In genomic region chr7:51366930-51367613, GRCh38 we compare ENCODE assay signal across 8 cellular contexts. TPM values are rescaled to one million over a fixed set of nuclear protein-coding genes. Genes with fewer than 3 reads are reported as not detected.
A peak's percentile ranks its signal among the peaks of the same experiment; 100 is the strongest.
DNase-seq lines count a peak whose midpoint lies in the region; ATAC-seq, FAIRE-seq and TF ChIP-seq lines count a peak whose summit lies in the region.

No MANE protein-coding gene starts in this region.

- no peaks in the 10 kb centered on the region for H3K4me1 ChIP-seq in IMR-90 (ENCODE audit: control insufficient read depth, insufficient read depth, low read length)
- peaks cover 7% of the 10 kb centered on the region for H3K4me1 ChIP-seq in PC-9 (replicated peaks; ENCODE audit: insufficient read depth)

- H3K27ac Mint-ChIP-seq in mesothelial cell of epicardium: no peak overlapping the region
- no peak overlapping the region for H3K27ac Mint-ChIP-seq in activated T-helper 2 cell treated with anti-CD3 and anti-CD28 coated beads, Interferon-gamma antibody, Interleukin-2, Interleukin-4, amounts not matched to agents 10 μg/mL and 5 μg/mL and 100 μg/mL, durations not matched to agents 14 hours and 24 hours and 36 hours

- intact Hi-C loops in IMR-90 (cut with micrococcal nuclease) (loop anchor here (5.0 kb wide), 1 partner anchor 1225 kb away; no protein-coding TSS in a partner anchor), PC-9 (cut with micrococcal nuclease; ENCODE audit: unreplicated experiment) (loop anchor here (1.0 to 10.0 kb wide), 5 partner anchors 27 to 902 kb away; no protein-coding TSS in a partner anchor)
- intact Hi-C loops in activated T-helper 2 cell treated with anti-CD3 and anti-CD28 coated beads, Interferon-gamma antibody, Interleukin-2, Interleukin-4, amounts not matched to agents 10 μg/mL and 5 μg/mL and 100 μg/mL, durations not matched to agents 14 hours and 24 hours and 36 hours (cut with micrococcal nuclease): loop anchor here (1.0 kb wide), 1 partner anchor 205 kb away; no protein-coding TSS in a partner anchor

- no peaks in the 10 kb centered on the region for H3K79me2 ChIP-seq in PC-9 (ENCODE audit: low read depth)

- H3K4me3 Mint-ChIP-seq in mesothelial cell of epicardium: no peak overlapping the region
- no peak overlapping the region for H3K4me3 Mint-ChIP-seq in activated T-helper 2 cell treated with anti-CD3 and anti-CD28 coated beads, Interferon-gamma antibody, Interleukin-2, Interleukin-4, amounts not matched to agents 10 μg/mL and 5 μg/mL and 100 μg/mL, durations not matched to agents 14 hours and 24 hours and 36 hours (ENCODE audit: low read depth)

- ATAC-seq in GM18909 (IDR thresholded peaks at IDR 0.05; ENCODE audit: poor library complexity, unreplicated experiment) (peak; percentile 79), IMR-90 (ENCODE audit: low read depth) (peak; percentile 89), GM21529 (IDR thresholded peaks at IDR 0.05; ENCODE audit: unreplicated experiment) (no peak)

- H4K5ac ChIP-seq in IMR-90 (ENCODE audit: low read depth, low read length): no peak overlapping the region

- peak; percentile 86 for DNase-seq in D721Med (ENCODE audit: insufficient read length, low spot score)
- peak; percentile 26 for DNase-seq in IMR-90
- peak; percentile 54 to 61 for DNase-seq in PC-9
- peak; percentile 52 for DNase-seq in epidermal melanocyte (ENCODE audit: insufficient read length, low spot score)
- peak in 1 of 2 experiments; percentile 47 for DNase-seq in mesothelial cell of epicardium (ENCODE audit: low spot score in 2 of 2, unreplicated experiment in 2 of 2)
- DNase-seq in activated T-helper 2 cell treated with anti-CD3 and anti-CD28 coated beads, Interferon-gamma antibody, Interleukin-2, Interleukin-4, amounts not matched to agents 10 μg/mL and 5 μg/mL and 100 μg/mL, durations not matched to agents 14 hours and 24 hours and 36 hours (ENCODE audit: low spot score): no peak

- TF ChIP-seq POLR2A in IMR-90 (IDR thresholded peaks at IDR 0.05; ENCODE audit: low read depth, low read length): no peak

- peak; percentile 38 for FAIRE-seq in D721Med (lab: Jason Lieb, UNC)

- H3K27me3 ChIP-seq in IMR-90 (ENCODE audit: control insufficient read depth, insufficient read depth, low read length): no peaks in the 10 kb centered on the region
- no peaks in the 10 kb centered on the region for H3K27me3 ChIP-seq in PC-9 (ENCODE audit: insufficient read depth, low read depth)

- H2BK20ac ChIP-seq in IMR-90 (ENCODE audit: low read depth, low read length): no peak overlapping the region

- H3K36me3 ChIP-seq in IMR-90 (ENCODE audit: control insufficient read depth, insufficient read depth, low read length): no peaks in the 10 kb centered on the region
- H3K36me3 ChIP-seq in PC-9 (ENCODE audit: low read depth): no peaks in the 10 kb centered on the region

- no peak overlapping the region for H2AFZ ChIP-seq in IMR-90 (replicated peaks; ENCODE audit: low read length, poor library complexity)
- H2AFZ ChIP-seq in PC-9: no peak overlapping the region

- H3K36me3 Mint-ChIP-seq in mesothelial cell of epicardium: no peaks in the 10 kb centered on the region
- H3K36me3 Mint-ChIP-seq in activated T-helper 2 cell treated with anti-CD3 and anti-CD28 coated beads, Interferon-gamma antibody, Interleukin-2, Interleukin-4, amounts not matched to agents 10 μg/mL and 5 μg/mL and 100 μg/mL, durations not matched to agents 14 hours and 24 hours and 36 hours (ENCODE audit: low read depth): no peaks in the 10 kb centered on the region

- H3K56ac ChIP-seq in IMR-90 (ENCODE audit: extremely low read depth, insufficient read depth, low read length): no peak overlapping the region

- H2BK5ac ChIP-seq in IMR-90 (ENCODE audit: low read depth, low read length, poor library complexity, severe bottlenecking): no peak overlapping the region

- H3K14ac ChIP-seq in IMR-90 (replicated peaks; ENCODE audit: low read depth, low read length): no peak overlapping the region

- H2BK15ac ChIP-seq in IMR-90 (ENCODE audit: low read depth, low read length): no peak overlapping the region

- 86% methylated on average over 1 of the region's 6 CpGs; no CpG with 5 or more reads in 1 of the 2 experiments for WGBS in IMR-90 (ENCODE audit: extremely low coverage in 2 of 2, insufficient read length in 1 of 2), 2 experiments

- H3K4me2 ChIP-seq in IMR-90 (ENCODE audit: low read depth, low read length) (no peak overlapping the region), PC-9 (no peak overlapping the region)

- no peak overlapping the region for H3K4me3 ChIP-seq in IMR-90 (ENCODE audit: insufficient read depth, low read depth, low read length)
- no peak overlapping the region for H3K4me3 ChIP-seq in PC-9

- H3K23ac ChIP-seq in IMR-90 (ENCODE audit: low read depth, low read length): no peak overlapping the region

- H2AK9ac ChIP-seq in IMR-90 (replicated peaks; ENCODE audit: low read depth, low read length, poor library complexity): no peak overlapping the region

- peak; percentile 52 for TF ChIP-seq RAD21 in IMR-90 (IDR thresholded peaks at IDR 0.05; ENCODE audit: low read length)

- no peak overlapping the region for H2BK120ac ChIP-seq in IMR-90 (ENCODE audit: low read depth, low read length)

- H4K8ac ChIP-seq in IMR-90 (ENCODE audit: low read depth in 2 of 2, low read length in 2 of 2): no peak overlapping the region

- POLR2A ChIA-PET in IMR-90 (lab: Charles Lee; ENCODE audit: unreplicated experiment): no interaction called here
- POLR2A ChIA-PET in PC-9 (lab: Charles Lee; ENCODE audit: unreplicated experiment): interaction anchor here (0.6 to 0.7 kb wide), 3 partner anchors 20 to 752 kb away, joined by 3 to 6 read pairs (median 3); no protein-coding TSS in a partner anchor

- H3K4me1 Mint-ChIP-seq in mesothelial cell of epicardium: peaks cover 5% of the 10 kb centered on the region
- H3K4me1 Mint-ChIP-seq in activated T-helper 2 cell treated with anti-CD3 and anti-CD28 coated beads, Interferon-gamma antibody, Interleukin-2, Interleukin-4, amounts not matched to agents 10 μg/mL and 5 μg/mL and 100 μg/mL, durations not matched to agents 14 hours and 24 hours and 36 hours (ENCODE audit: low read depth): no peaks in the 10 kb centered on the region

- in situ Hi-C loops in IMR-90 (cut with MboI; ENCODE audit: low sequenced_read_pairs): no loop called here

- no peaks in the 10 kb centered on the region for H3K79me1 ChIP-seq in IMR-90 (ENCODE audit: low read depth in 1 of 2, low read length in 2 of 2)

- no peak overlapping the region for H3K4ac ChIP-seq in IMR-90 (ENCODE audit: low read depth, low read length)

- H4K20me1 ChIP-seq in IMR-90 (ENCODE audit: insufficient read depth, low read length) (no peaks in the 10 kb centered on the region), PC-9 (ENCODE audit: insufficient read depth) (no peaks in the 10 kb centered on the region)

- dilution Hi-C loops in IMR-90 (cut with HindIII; ENCODE audit: low sequenced_read_pairs, unreplicated experiment): no loop called here

- H3K27ac ChIP-seq in IMR-90 (ENCODE audit: insufficient read depth, low read length) (no peak overlapping the region), PC-9 (no peak overlapping the region)

- H3K9me3 ChIP-seq in IMR-90 (ENCODE audit: control insufficient read depth, insufficient read depth, low read length) (no peaks in the 10 kb centered on the region; the same call in 1 of the 2 replicates), PC-9 (ENCODE audit: insufficient read depth, low read depth) (no peaks in the 10 kb centered on the region)

- TF ChIP-seq CTCF in D721Med (IDR thresholded peaks at IDR 0.05; ENCODE audit: insufficient read depth, missing control alignments) (peak; percentile 80), IMR-90 (conservative IDR thresholded peaks at IDR 0.05; ENCODE audit: low read depth, low read length) (peak; percentile 44), PC-9 (conservative IDR thresholded peaks at IDR 0.05) (peak; percentile 96), mesothelial cell of epicardium (IDR thresholded peaks at IDR 0.05; ENCODE audit: unreplicated experiment) (peak; percentile 70)

- BruUV-seq in IMR-90 (replicated peaks; lab: Mats Ljungman, UMichigan): no TSS peak
- BruUV-seq in PC-9 (replicated peaks; lab: Mats Ljungman, UMichigan): no TSS peak

- H4K91ac ChIP-seq in IMR-90 (ENCODE audit: insufficient read depth, low read depth, low read length): no peak overlapping the region

- H3K18ac ChIP-seq in IMR-90 (ENCODE audit: low read depth, low read length): no peak overlapping the region

- H3K27me3 Mint-ChIP-seq in mesothelial cell of epicardium (ENCODE audit: low read depth): peaks cover 1% of the 10 kb centered on the region
- H3K27me3 Mint-ChIP-seq in activated T-helper 2 cell treated with anti-CD3 and anti-CD28 coated beads, Interferon-gamma antibody, Interleukin-2, Interleukin-4, amounts not matched to agents 10 μg/mL and 5 μg/mL and 100 μg/mL, durations not matched to agents 14 hours and 24 hours and 36 hours (ENCODE audit: low read depth): no peaks in the 10 kb centered on the region

- H3F3A ChIP-seq in PC-9 (ENCODE audit: insufficient read depth, low read depth): no peaks in the 10 kb centered on the region

- no peak overlapping the region for H3K9ac ChIP-seq in IMR-90 (ENCODE audit: low read depth, low read length)

- H3K9me1 ChIP-seq in IMR-90 (ENCODE audit: insufficient read depth, low read length): no peaks in the 10 kb centered on the region

- CTCF ChIA-PET in IMR-90 (lab: Yijun Ruan, JAX): no interaction called here
- CTCF ChIA-PET in PC-9 (lab: Charles Lee): interaction anchor here (0.6 to 5.7 kb wide), 11 partner anchors 9 to 1275 kb away, joined by 3 to 100 read pairs (median 4); no protein-coding TSS in a partner anchor

- no peak overlapping the region for H2AK5ac ChIP-seq in IMR-90 (ENCODE audit: low read depth, low read length)

- no peaks in the 10 kb centered on the region for H3K9me2 ChIP-seq in PC-9 (ENCODE audit: insufficient read depth)

- H3K9me3 Mint-ChIP-seq in mesothelial cell of epicardium: peaks cover 8% of the 10 kb centered on the region
- H3K9me3 Mint-ChIP-seq in activated T-helper 2 cell treated with anti-CD3 and anti-CD28 coated beads, Interferon-gamma antibody, Interleukin-2, Interleukin-4, amounts not matched to agents 10 μg/mL and 5 μg/mL and 100 μg/mL, durations not matched to agents 14 hours and 24 hours and 36 hours: no peaks in the 10 kb centered on the region

TF ChIP-seq in IMR-90, 13 proteins besides CTCF, POLR2A, EP300 and RAD21 (continues in another document):
- TF ChIP-seq NFE2L2 (IDR thresholded peaks at IDR 0.05; ENCODE audit: low read depth, low read length) (no peak), MAFK (IDR thresholded peaks at IDR 0.05; ENCODE audit: low read depth, low read length) (no peak), FOS (IDR thresholded peaks at IDR 0.05; ENCODE audit: low read depth, low read length) (no peak), BHLHE40 (IDR thresholded peaks at IDR 0.05; ENCODE audit: low read depth, low read length) (no peak)

RNA-seq across cellular contexts. Expression of gene COBL, which starts 50.5 kb away (rescaled TPM):
- total RNA-seq in IMR-90 (2012; rRNA removed): under 0.01 TPM in 1 of 2 replicates, not detected in the other
- polyA plus RNA-seq in IMR-90 (2012; rRNA removed): not detected in 2 replicates
- not detected in 2 replicates for polyA plus RNA-seq in IMR-90 (2012; cell fraction: cytosol; rRNA removed)
- not detected in 2 replicates for polyA plus RNA-seq in IMR-90 (2012; cell fraction: nucleus; rRNA removed; ENCODE audit: low replicate concordance)
- total RNA-seq in PC-9 (2021): 49.4 and 51.4 TPM in 2 replicates
- total RNA-seq in mesothelial cell of epicardium: 0.66 to 1.2 TPM (median 0.75 TPM) in 3 replicates
- not detected in 2 replicates for total RNA-seq in activated T-helper 2 cell treated with anti-CD3 and anti-CD28 coated beads, Interferon-gamma antibody, Interleukin-2, Interleukin-4, amounts not matched to agents 10 μg/mL and 5 μg/mL and 100 μg/mL, durations not matched to agents 14 hours and 24 hours and 36 hours

Comparison
In these comparisons a context has a peak if more than half of its experiments do, and no peak if none do; other contexts are left out.
1. CTCF ChIP-seq: peak in every context shown above with its lines; median percentile 96 in PC-9; 80 in D721Med; 70 in mesothelial cell of epicardium; 44 in IMR-90.
2. RNA of gene COBL, which starts 50.5 kb away (total RNA-seq): 49.4 to 51.4 TPM in PC-9; 0.66 to 1.2 TPM in mesothelial cell of epicardium, under 0.01 TPM in IMR-90 and not detected in activated T-helper 2 cell treated with anti-CD3 and anti-CD28 coated beads, Interferon-gamma antibody, Interleukin-2, Interleukin-4, amounts not matched to agents 10 μg/mL and 5 μg/mL and 100 μg/mL, durations not matched to agents 14 hours and 24 hours and 36 hours; every median in the first group is over 10 times any median in the second.